ENCODE assay signal across 8 cellular contexts in the genomic region with DNA sequence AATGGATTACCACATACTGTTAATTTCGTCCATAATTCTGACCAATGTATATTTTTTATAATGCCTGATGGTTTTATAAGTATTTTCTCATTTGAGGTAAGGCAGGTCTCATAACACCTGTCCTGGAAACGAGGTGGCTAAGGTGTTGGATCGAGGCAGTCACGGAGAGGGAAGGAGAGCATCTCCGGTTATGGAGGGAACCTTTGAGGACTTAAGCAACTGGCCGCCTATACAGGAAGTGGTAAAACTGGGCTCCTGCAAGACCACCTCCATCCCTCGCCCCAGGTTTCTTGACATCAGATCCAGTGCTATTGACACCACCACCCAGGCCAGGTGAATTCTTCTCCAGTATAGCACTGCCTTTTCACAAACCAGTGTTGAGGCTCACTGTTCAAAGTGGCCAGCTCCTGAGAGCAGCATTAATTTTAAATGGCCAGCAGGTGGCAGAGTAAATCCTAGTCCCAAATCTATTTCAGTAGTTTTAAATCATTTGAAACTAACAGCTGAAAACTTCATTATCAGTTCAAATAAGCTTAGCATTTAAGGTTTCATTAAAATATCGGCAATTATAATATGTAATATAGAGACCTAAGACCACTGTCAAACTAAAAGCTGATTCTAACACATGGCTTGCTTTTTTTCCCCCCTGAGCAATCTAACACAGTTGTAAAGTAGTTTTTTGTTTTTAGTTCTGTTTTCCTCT.
A peak's percentile ranks its signal among the peaks of the same experiment; 100 is the strongest.
DNase-seq lines count a peak whose midpoint lies in the region; ATAC-seq and TF ChIP-seq lines count a peak whose summit lies in the region.

No MANE protein-coding gene starts in this region.

- DNase-seq in BJ (ENCODE audit: low read depth) (no peak), GM13976 (ENCODE audit: low spot score) (peak; percentile 58), NCI-H748 (lab: John Stamatoyannopoulos, UW; ENCODE audit: unreplicated experiment) (peak; percentile 72), T47D (ENCODE audit: low read depth in 1 of 2, low spot score in 1 of 2) (peak; percentile 60 to 71), kidney epithelial cell (ENCODE audit: low read depth) (peak; percentile 16), superior temporal gyrus (ENCODE audit: extremely low spot score) (peak; percentile 83)
- no peak for DNase-seq in activated CD4-positive, CD25-positive, alpha-beta regulatory T cell (lab: John Stamatoyannopoulos, UW)

- H3K4me3 ChIP-seq in BJ (ENCODE audit: low read depth, low read length) (no peak overlapping the region), kidney epithelial cell (ENCODE audit: low read depth, low read length) (no peak overlapping the region)

- peak; percentile 50 for TF ChIP-seq CTCF in BJ (IDR thresholded peaks at IDR 0.05; ENCODE audit: insufficient read depth, low read depth, low read length)
- peak; percentile 58 for TF ChIP-seq CTCF in GM13976 (IDR thresholded peaks at IDR 0.05; ENCODE audit: borderline replicate concordance, control extremely low read depth, extremely low read depth, insufficient read depth, missing control alignments)
- peak; percentile 48 for TF ChIP-seq CTCF in kidney epithelial cell (IDR thresholded peaks at IDR 0.05; ENCODE audit: insufficient read depth, low read length, poor library complexity, severe bottlenecking)

- peak; percentile 68 for ATAC-seq in HG03439 (IDR thresholded peaks at IDR 0.05; ENCODE audit: unreplicated experiment)

- POLR2A ChIA-PET in BJ (lab: Charles Lee), result no interaction called here

- H3K36me3 ChIP-seq in BJ (ENCODE audit: control insufficient read depth, insufficient read depth, low read length), result no peaks in the 10 kb centered on the region
- no peaks in the 10 kb centered on the region for H3K36me3 ChIP-seq in kidney epithelial cell (ENCODE audit: control insufficient read depth, insufficient read depth, low read length)

- in situ Hi-C loops in GM13976 (cut with MboI; ENCODE audit: low sequenced_read_pairs, unreplicated experiment), result loop anchor here (10.0 to 25.0 kb wide), 2 partner anchors 205 to 288 kb away; no protein-coding TSS in a partner anchor
- in situ Hi-C loops in T47D (cut with HindIII; ENCODE audit: low pct_unique_long_range_greater_than_20kb, low sequenced_read_pairs), result no loop called here

- H3K27me3 ChIP-seq in BJ (ENCODE audit: control insufficient read depth, insufficient read depth, low read length) (no peaks in the 10 kb centered on the region; the same call in 1 of the 2 replicates), kidney epithelial cell (ENCODE audit: control insufficient read depth, insufficient read depth, low read length) (no peaks in the 10 kb centered on the region)

- CTCF ChIA-PET in BJ (lab: Yijun Ruan, JAX), result interaction anchor here (0.6 to 4.2 kb wide), 22 partner anchors 10 to 940 kb away, joined by 3 to 25 read pairs (median 3); a partner anchor contains a TSS

Comparison
In these comparisons a context has a peak if more than half of its experiments do, and no peak if none do; other contexts are left out.
1. DNase-seq: peak in GM13976 (single experiment), NCI-H748 (single experiment), T47D (2 of 2), kidney epithelial cell (single experiment) and superior temporal gyrus (single experiment); none in BJ (single experiment) and activated CD4-positive, CD25-positive, alpha-beta regulatory T cell (0 of 4).
2. Peak in every context shown above with its lines, with median percentiles within 50 percentile points of each other: CTCF ChIP-seq.